ENCODE assay signal across 8 cellular contexts in the genomic region with DNA sequence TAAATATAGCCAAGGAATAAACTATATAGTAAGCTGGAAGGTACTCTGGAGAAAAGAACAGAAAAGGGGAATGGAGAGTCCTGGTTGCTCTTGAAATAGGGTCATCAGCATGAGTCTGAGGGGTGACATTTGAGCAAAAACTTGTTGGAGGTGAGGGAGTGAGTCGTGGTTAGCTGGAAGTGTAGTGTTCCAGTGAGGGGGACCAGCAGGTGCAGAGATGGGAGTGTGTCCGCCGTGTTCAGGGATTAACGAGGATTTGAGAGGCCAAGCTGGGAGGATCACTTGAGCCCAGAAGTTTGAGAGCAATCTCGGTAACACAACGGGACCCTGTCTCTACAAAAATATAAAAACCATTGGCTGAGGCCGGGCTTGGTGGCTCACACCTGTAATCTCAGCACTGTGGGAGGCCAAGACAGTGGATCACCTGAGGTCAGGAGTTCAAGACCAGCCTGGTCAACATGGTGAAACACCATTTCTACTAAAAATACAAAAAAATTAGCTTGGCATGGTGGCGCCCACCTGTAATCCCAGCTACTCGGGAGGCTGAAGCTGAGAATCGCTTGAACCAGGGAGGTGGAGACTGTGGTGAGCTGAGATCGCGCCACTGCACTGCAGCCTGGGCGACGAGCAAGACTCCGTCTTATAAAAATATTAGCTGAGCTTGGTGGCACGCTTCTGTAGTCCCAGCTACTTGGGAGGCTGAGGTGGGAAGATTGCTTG. TPM values are rescaled to one million over a fixed set of nuclear protein-coding genes. Genes with fewer than 3 reads are reported as not detected.
DNase-seq lines count a peak whose midpoint lies in the region; ATAC-seq, FAIRE-seq and TF ChIP-seq lines count a peak whose summit lies in the region.

No MANE protein-coding gene starts in this region.

- H3K9ac ChIP-seq in K562 (ENCODE audit: insufficient read depth in 1 of 2, low read depth in 2 of 2, low read length in 2 of 2) = peak overlapping the region; percentile 89 to 99

- no peaks in the 10 kb centered on the region for H3K27me3 Mint-ChIP-seq in memory B cell

- no peak overlapping the region for H2AFZ ChIP-seq in K562 (ENCODE audit: low read depth, low read length)

- FAIRE-seq in K562 (lab: Jason Lieb, UNC) = no peak

- H3K4me3 Mint-ChIP-seq in memory B cell = peak overlapping the region; percentile 91

- peak overlapping the region; percentile 90 for H3K4me2 ChIP-seq in K562 (ENCODE audit: insufficient read depth, low read length)

- in situ Hi-C loops in K562 (cut with MboI) = no loop called here

- H3K4me1 ChIP-seq in heart right ventricle (peaks cover 6 to 59% (median 36%) of the 10 kb centered on the region in 9 donors), K562 (replicated peaks in 1 of 2; ENCODE audit: control insufficient read depth in 2 of 2, insufficient read depth in 2 of 2, low read length in 2 of 2) (peaks cover 2 to 22% of the 10 kb centered on the region in 2 experiments; a peak in 3 of 5 replicates), upper lobe of right lung (peaks cover 32% of the 10 kb centered on the region)

- peaks cover 71% of the 10 kb centered on the region for H3K79me2 ChIP-seq in K562 (ENCODE audit: control insufficient read depth, insufficient read depth, low read length)

- POLR2A ChIA-PET in K562 (lab: Yijun Ruan, JAX) = interaction anchor here (0.6 to 1.5 kb wide), 4 partner anchors 11 to 55 kb away, joined by 3 to 8 read pairs (median 3); partner anchors contain the start of genes MED29, PAF1, RPS16 and TIMM50

- no peaks in the 10 kb centered on the region for H3K9me1 ChIP-seq in K562 (ENCODE audit: control insufficient read depth, insufficient read depth, low read length)

- peak overlapping the region; percentile 97 for H3K27ac Mint-ChIP-seq in memory B cell

- intact Hi-C loops in heart right ventricle (cut with DNase I) (loop anchor here in 3 of 10 donors (5.0 to 10.0 kb wide), 3 partner anchors 36 to 104 kb away; partner anchors contain the start of genes EID2B (in 2 of the 3), SAMD4B (in 1 of the 3) and TIMM50 (in 1 of the 3)), cardiac septum (cut with DNase I) (loop anchor here (5.0 to 10.0 kb wide), 2 partner anchors 36 to 88 kb away; partner anchors contain the start of genes EID2B and TIMM50), K562 (cut with micrococcal nuclease) (loop anchor here (5.0 kb wide), 1 partner anchor 36 kb away; the partner anchor contains the start of gene TIMM50), upper lobe of right lung (cut with DNase I) (no loop called here)

- TF ChIP-seq EP300 in K562 (IDR thresholded peaks at IDR 0.05; ENCODE audit: low read length) = no peak

- peaks cover 11% of the 10 kb centered on the region for H3K36me3 Mint-ChIP-seq in memory B cell

- H3K27me3 ChIP-seq in heart right ventricle (no peaks in the 10 kb centered on the region), K562 (ENCODE audit: control insufficient read depth in 2 of 2, insufficient read depth in 2 of 2, low read length in 2 of 2) (no peaks in the 10 kb centered on the region), upper lobe of right lung (no peaks in the 10 kb centered on the region)

- ATAC-seq in heart right ventricle (no peak), K562 (no peak), memory B cell (ENCODE audit: low read depth) (no peak), upper lobe of right lung (no peak), HG03342 (IDR thresholded peaks at IDR 0.05; ENCODE audit: unreplicated experiment) (no peak)

- TF ChIP-seq RAD21 in K562 (CRISPR knock-in tag; conservative IDR thresholded peaks at IDR 0.05 in 1 of 2, IDR thresholded peaks at IDR 0.05 in 1 of 2) = no peak

- H3K4me3 ChIP-seq in heart right ventricle (peak overlapping the region in 9 of 10 donors; percentile 72 to 95 (median 84)), K562 (peak overlapping the region; percentile 71), upper lobe of right lung (peak overlapping the region; percentile 96)

- TF ChIP-seq POLR2A in K562 (conservative IDR thresholded peaks at IDR 0.05) = no peak

- WGBS in heart right ventricle, 2 donors = 87 to 89% methylated on average over 16 of the region's 16 CpGs
- WGBS in K562 (ENCODE audit: insufficient coverage, low coverage, missing lambda C conversion rate) = 75% methylated on average over 15 of the region's 16 CpGs

- TF ChIP-seq CTCF in heart right ventricle (IDR thresholded peaks at IDR 0.05) (no peak), K562 (IDR thresholded peaks at IDR 0.05 in 2 of 3, conservative IDR thresholded peaks at IDR 0.05 in 1 of 3; ENCODE audit: insufficient read depth in 2 of 3, low read depth in 1 of 3, low read length in 3 of 3) (no peak), upper lobe of right lung (IDR thresholded peaks at IDR 0.05) (no peak)

- DNase-seq in heart right ventricle = no peak
- no peak for DNase-seq in cardiac septum (ENCODE audit: low spot score)
- DNase-seq in K562 (ENCODE audit: extremely low read depth in 1 of 4, low spot score in 3 of 4) = no peak
- no peak for DNase-seq in memory B cell (ENCODE audit: low spot score in 2 of 2)
- no peak for DNase-seq in upper lobe of right lung
- no peak for DNase-seq in T1000 (lab: John Stamatoyannopoulos, UW)
- no peak for DNase-seq in HuH-7.5 (ENCODE audit: low spot score)

- H3K9me3 ChIP-seq in heart right ventricle (no peaks in the 10 kb centered on the region), K562 (replicated peaks; ENCODE audit: control insufficient read depth, insufficient read depth, low read depth, low read length) (no peaks in the 10 kb centered on the region), upper lobe of right lung (no peaks in the 10 kb centered on the region)

- no TSS peak for BruUV-seq in K562 (replicated peaks; lab: Mats Ljungman, UMichigan)

- CTCF ChIA-PET in K562 (lab: Yijun Ruan, JAX; ENCODE audit: low intra/inter-chr PET ratio) = no interaction called here

- H3K36me3 ChIP-seq in heart right ventricle = peaks cover 0 to 38% (median 3%) of the 10 kb centered on the region in 9 donors
- peaks cover 32% of the 10 kb centered on the region; the same call in 2 of the 3 replicates for H3K36me3 ChIP-seq in K562 (ENCODE audit: control insufficient read depth, insufficient read depth, low read length)
- H3K36me3 ChIP-seq in upper lobe of right lung = peaks cover 4% of the 10 kb centered on the region

- peaks cover 4% of the 10 kb centered on the region; the same call in 1 of the 2 replicates for H4K20me1 ChIP-seq in K562 (replicated peaks; ENCODE audit: control insufficient read depth, insufficient read depth, low read length)

- H3K4me1 Mint-ChIP-seq in memory B cell = peaks cover 43% of the 10 kb centered on the region

- no peaks in the 10 kb centered on the region for H3K9me3 Mint-ChIP-seq in memory B cell

- H3K27ac ChIP-seq in heart right ventricle = peak overlapping the region in 6 of 10 donors; percentile 93 to 97 (median 95)
- peak overlapping the region; percentile 72 for H3K27ac ChIP-seq in K562 (ENCODE audit: extremely low read depth, low read depth, low read length)
- H3K27ac ChIP-seq in upper lobe of right lung = peak overlapping the region; percentile 95

RNA-seq across cellular contexts. Expression of gene SUPT5H, which starts 1.1 kb away (rescaled TPM):
- total RNA-seq in heart right ventricle (10 to 100 TPM; 65.0 to 96.6 (median 84.3) TPM), cardiac septum (79.9 TPM), K562 (2014; rRNA removed) (64.1 and 68.6 TPM in 2 replicates), K562 (2014; rRNA removed; fragmentation: Illumina TruSeq; extraction: Trizol) (29.4 and 34.5 TPM in 2 replicates), K562 (2015; rRNA removed; fragmentation: Illumina TruSeq; extraction: Trizol) (35.9 and 36.9 TPM in 2 replicates), K562 (2021) (73.4 and 85.9 TPM in 2 replicates), upper lobe of right lung (98.4 TPM)
- polyA plus RNA-seq in heart right ventricle (100 to 1,000 TPM in 1 of 2 donors, 10 to 100 TPM in 1; 56.2 to 149 TPM), K562 (2011; rRNA removed) (27.6 and 58.9 TPM in 2 replicates), K562 (2014; fragmentation: Illumina TruSeq; extraction: Trizol) (68.9 and 70.5 TPM in 2 replicates), K562 (2014; fragmentation: Nextera tagmentation; extraction: Ambion mirVana) (10 to 100 TPM; 13.3 to 18.8 TPM), K562 (2014; rRNA removed) (50.2 and 75.6 TPM in 2 replicates)
- 330 and 539 TPM in 2 replicates for total RNA-seq in K562 (2011; cell fraction: chromatin; rRNA removed; ENCODE audit: low replicate concordance)
- 230 and 249 TPM in 2 replicates for total RNA-seq in K562 (2011; cell fraction: nucleolus; rRNA removed)
- 271 and 280 TPM in 2 replicates for total RNA-seq in K562 (2011; cell fraction: nucleoplasm; rRNA removed)
- polyA plus RNA-seq in K562 (2011; cell fraction: cytosol; rRNA removed) = 37.3 and 38.8 TPM in 2 replicates
- 208 and 227 TPM in 2 replicates for polyA plus RNA-seq in K562 (2011; cell fraction: nucleus; rRNA removed)
- polyA plus RNA-seq in K562 (2012) = 93.1 and 112 TPM in 2 replicates
- 37.0 and 51.5 TPM in 2 replicates for polyA minus RNA-seq in K562 (2011; rRNA and poly(A)+ RNA removed)
- 42.2 and 42.6 TPM in 2 replicates for polyA minus RNA-seq in K562 (2011; cell fraction: cytosol; rRNA and poly(A)+ RNA removed)
- polyA minus RNA-seq in K562 (2011; cell fraction: nucleus; rRNA and poly(A)+ RNA removed) = 36.1 and 56.9 TPM in 2 replicates

RNA-seq across cellular contexts. Expression of gene RPS16, which starts 10.8 kb away (rescaled TPM):
- total RNA-seq in heart right ventricle (1,000 to 10,000 TPM in 7 of 10 donors, 100 to 1,000 TPM in 3; 936 to 1,726 (median 1,424) TPM), cardiac septum (1,084 TPM), K562 (2014; rRNA removed) (2,011 and 2,125 TPM in 2 replicates), K562 (2014; rRNA removed; fragmentation: Illumina TruSeq; extraction: Trizol) (82.6 and 146 TPM in 2 replicates), K562 (2015; rRNA removed; fragmentation: Illumina TruSeq; extraction: Trizol) (114 and 137 TPM in 2 replicates), K562 (2021) (3,072 and 3,267 TPM in 2 replicates), upper lobe of right lung (1,446 TPM)
- polyA plus RNA-seq in heart right ventricle (1,000 to 10,000 TPM in 1 of 2 donors, 100 to 1,000 TPM in 1; 974 to 3,280 TPM), K562 (2011; rRNA removed) (1,618 and 2,255 TPM in 2 replicates), K562 (2014; fragmentation: Illumina TruSeq; extraction: Trizol) (2,204 and 2,973 TPM in 2 replicates), K562 (2014; fragmentation: Nextera tagmentation; extraction: Ambion mirVana) (1,000 to 10,000 TPM; 2,545 to 3,175 TPM), K562 (2014; rRNA removed) (3,400 and 3,671 TPM in 2 replicates)
- total RNA-seq in K562 (2011; cell fraction: chromatin; rRNA removed; ENCODE audit: low replicate concordance) = 222 and 453 TPM in 2 replicates
- total RNA-seq in K562 (2011; cell fraction: nucleolus; rRNA removed) = 784 and 1,002 TPM in 2 replicates
- 878 and 1,583 TPM in 2 replicates for total RNA-seq in K562 (2011; cell fraction: nucleoplasm; rRNA removed)
- 6,767 and 7,935 TPM in 2 replicates for polyA plus RNA-seq in K562 (2011; cell fraction: cytosol; rRNA removed)
- polyA plus RNA-seq in K562 (2011; cell fraction: nucleus; rRNA removed) = 1,399 and 1,697 TPM in 2 replicates
- polyA plus RNA-seq in K562 (2012) = 3,974 and 4,107 TPM in 2 replicates
- polyA minus RNA-seq in K562 (2011; rRNA and poly(A)+ RNA removed) = 1,356 and 1,489 TPM in 2 replicates
- 1,901 and 2,445 TPM in 2 replicates for polyA minus RNA-seq in K562 (2011; cell fraction: cytosol; rRNA and poly(A)+ RNA removed)
- 274 and 520 TPM in 2 replicates for polyA minus RNA-seq in K562 (2011; cell fraction: nucleus; rRNA and poly(A)+ RNA removed)

RNA-seq across cellular contexts. Expression of gene PLEKHG2, which starts 34.1 kb away (rescaled TPM):
- total RNA-seq in heart right ventricle = 10 to 100 TPM in 9 of 10 donors, 1 to 10 TPM in 1; 8.3 to 23.1 (median 15.1) TPM
- 10 to 100 TPM in 1 of 2 donors, 1 to 10 TPM in 1; 6.9 to 22.7 TPM for polyA plus RNA-seq in heart right ventricle
- 25.1 TPM for total RNA-seq in cardiac septum
- 36.8 and 97.0 TPM in 2 replicates for total RNA-seq in K562 (2011; cell fraction: chromatin; rRNA removed; ENCODE audit: low replicate concordance)
- total RNA-seq in K562 (2011; cell fraction: nucleolus; rRNA removed) = 44.7 and 54.0 TPM in 2 replicates
- 35.4 and 61.8 TPM in 2 replicates for total RNA-seq in K562 (2011; cell fraction: nucleoplasm; rRNA removed)
- total RNA-seq in K562 (2014; rRNA removed) = 9.8 and 17.1 TPM in 2 replicates
- 5.9 and 6.8 TPM in 2 replicates for total RNA-seq in K562 (2014; rRNA removed; fragmentation: Illumina TruSeq; extraction: Trizol)
- 8.1 and 11.4 TPM in 2 replicates for total RNA-seq in K562 (2015; rRNA removed; fragmentation: Illumina TruSeq; extraction: Trizol)
- total RNA-seq in K562 (2021) = 41.1 and 45.7 TPM in 2 replicates
- polyA plus RNA-seq in K562 (2011; rRNA removed) = 5.4 and 8.5 TPM in 2 replicates
- 4.2 and 6.3 TPM in 2 replicates for polyA plus RNA-seq in K562 (2011; cell fraction: cytosol; rRNA removed)
- 32.9 and 103 TPM in 2 replicates for polyA plus RNA-seq in K562 (2011; cell fraction: nucleus; rRNA removed)
- polyA plus RNA-seq in K562 (2012) = 22.1 and 34.0 TPM in 2 replicates
- polyA plus RNA-seq in K562 (2014; fragmentation: Illumina TruSeq; extraction: Trizol) = 18.6 and 27.7 TPM in 2 replicates
- polyA plus RNA-seq in K562 (2014; fragmentation: Nextera tagmentation; extraction: Ambion mirVana) = 1 to 10 TPM in 1 of 2 experiments, under 1 TPM in 1; 0.98 to 3.0 TPM
- polyA plus RNA-seq in K562 (2014; rRNA removed) = 14.9 and 18.0 TPM in 2 replicates
- 2.7 TPM in 2 replicates for polyA minus RNA-seq in K562 (2011; rRNA and poly(A)+ RNA removed)
- 15.3 and 25.7 TPM in 2 replicates for polyA minus RNA-seq in K562 (2011; cell fraction: cytosol; rRNA and poly(A)+ RNA removed)
- polyA minus RNA-seq in K562 (2011; cell fraction: nucleus; rRNA and poly(A)+ RNA removed) = 14.0 and 19.9 TPM in 2 replicates
- total RNA-seq in upper lobe of right lung = 32.4 TPM

RNA-seq across cellular contexts. Expression of gene TIMM50, which starts 34.1 kb away (rescaled TPM):
- total RNA-seq in heart right ventricle = 100 to 1,000 TPM in 1 of 10 donors, 10 to 100 TPM in 9; 67.3 to 111 (median 78.9) TPM
- 100 to 1,000 TPM; 104 to 160 TPM for polyA plus RNA-seq in heart right ventricle
- 62.0 TPM for total RNA-seq in cardiac septum
- total RNA-seq in K562 (2011; cell fraction: chromatin; rRNA removed; ENCODE audit: low replicate concordance) = 133 and 241 TPM in 2 replicates
- 181 and 193 TPM in 2 replicates for total RNA-seq in K562 (2011; cell fraction: nucleolus; rRNA removed)
- 161 and 168 TPM in 2 replicates for total RNA-seq in K562 (2011; cell fraction: nucleoplasm; rRNA removed)
- 221 and 239 TPM in 2 replicates for total RNA-seq in K562 (2014; rRNA removed)
- total RNA-seq in K562 (2014; rRNA removed; fragmentation: Illumina TruSeq; extraction: Trizol) = 81.4 and 94.9 TPM in 2 replicates
- total RNA-seq in K562 (2015; rRNA removed; fragmentation: Illumina TruSeq; extraction: Trizol) = 145 and 148 TPM in 2 replicates
- 214 and 221 TPM in 2 replicates for total RNA-seq in K562 (2021)
- 166 and 170 TPM in 2 replicates for polyA plus RNA-seq in K562 (2011; rRNA removed)
- polyA plus RNA-seq in K562 (2011; cell fraction: cytosol; rRNA removed) = 245 and 333 TPM in 2 replicates
- polyA plus RNA-seq in K562 (2011; cell fraction: nucleus; rRNA removed) = 158 and 195 TPM in 2 replicates
- polyA plus RNA-seq in K562 (2012) = 135 and 190 TPM in 2 replicates
- 157 and 181 TPM in 2 replicates for polyA plus RNA-seq in K562 (2014; fragmentation: Illumina TruSeq; extraction: Trizol)
- 10 to 100 TPM; 28.3 to 55.4 TPM for polyA plus RNA-seq in K562 (2014; fragmentation: Nextera tagmentation; extraction: Ambion mirVana)
- polyA plus RNA-seq in K562 (2014; rRNA removed) = 221 and 228 TPM in 2 replicates
- 114 and 139 TPM in 2 replicates for polyA minus RNA-seq in K562 (2011; rRNA and poly(A)+ RNA removed)
- 106 and 111 TPM in 2 replicates for polyA minus RNA-seq in K562 (2011; cell fraction: cytosol; rRNA and poly(A)+ RNA removed)
- polyA minus RNA-seq in K562 (2011; cell fraction: nucleus; rRNA and poly(A)+ RNA removed) = 45.2 and 70.6 TPM in 2 replicates
- total RNA-seq in upper lobe of right lung = 43.9 TPM

RNA-seq across cellular contexts. Expression of gene ZFP36, which starts 39.9 kb away (rescaled TPM):
- total RNA-seq in heart right ventricle (100 to 1,000 TPM in 2 of 10 donors, 10 to 100 TPM in 8; 22.8 to 194 (median 48.1) TPM), cardiac septum (53.0 TPM), K562 (2014; rRNA removed) (3.5 and 7.1 TPM in 2 replicates), K562 (2014; rRNA removed; fragmentation: Illumina TruSeq; extraction: Trizol) (1.8 and 2.8 TPM in 2 replicates), K562 (2015; rRNA removed; fragmentation: Illumina TruSeq; extraction: Trizol) (3.7 and 3.8 TPM in 2 replicates), K562 (2021) (17.1 and 20.1 TPM in 2 replicates), upper lobe of right lung (224 TPM)
- polyA plus RNA-seq in heart right ventricle (10 to 100 TPM; 60.2 to 63.2 TPM), K562 (2011; rRNA removed) (1.0 and 2.0 TPM in 2 replicates), K562 (2014; fragmentation: Illumina TruSeq; extraction: Trizol) (12.5 and 13.4 TPM in 2 replicates), K562 (2014; fragmentation: Nextera tagmentation; extraction: Ambion mirVana) (1 to 10 TPM; 1.3 to 1.5 TPM), K562 (2014; rRNA removed) (9.2 and 9.5 TPM in 2 replicates)
- total RNA-seq in K562 (2011; cell fraction: chromatin; rRNA removed; ENCODE audit: low replicate concordance) = 9.5 and 19.1 TPM in 2 replicates
- total RNA-seq in K562 (2011; cell fraction: nucleolus; rRNA removed) = 17.8 and 18.8 TPM in 2 replicates
- total RNA-seq in K562 (2011; cell fraction: nucleoplasm; rRNA removed) = 15.0 and 15.3 TPM in 2 replicates
- polyA plus RNA-seq in K562 (2011; cell fraction: cytosol; rRNA removed) = 1.8 and 3.0 TPM in 2 replicates
- 12.7 and 20.7 TPM in 2 replicates for polyA plus RNA-seq in K562 (2011; cell fraction: nucleus; rRNA removed)
- polyA plus RNA-seq in K562 (2012) = 14.4 and 28.7 TPM in 2 replicates
- 0.63 and 0.66 TPM in 2 replicates for polyA minus RNA-seq in K562 (2011; rRNA and poly(A)+ RNA removed)
- polyA minus RNA-seq in K562 (2011; cell fraction: cytosol; rRNA and poly(A)+ RNA removed) = 6.1 and 7.0 TPM in 2 replicates
- polyA minus RNA-seq in K562 (2011; cell fraction: nucleus; rRNA and poly(A)+ RNA removed) = 11.0 and 12.8 TPM in 2 replicates
